In the genomic region with DNA sequence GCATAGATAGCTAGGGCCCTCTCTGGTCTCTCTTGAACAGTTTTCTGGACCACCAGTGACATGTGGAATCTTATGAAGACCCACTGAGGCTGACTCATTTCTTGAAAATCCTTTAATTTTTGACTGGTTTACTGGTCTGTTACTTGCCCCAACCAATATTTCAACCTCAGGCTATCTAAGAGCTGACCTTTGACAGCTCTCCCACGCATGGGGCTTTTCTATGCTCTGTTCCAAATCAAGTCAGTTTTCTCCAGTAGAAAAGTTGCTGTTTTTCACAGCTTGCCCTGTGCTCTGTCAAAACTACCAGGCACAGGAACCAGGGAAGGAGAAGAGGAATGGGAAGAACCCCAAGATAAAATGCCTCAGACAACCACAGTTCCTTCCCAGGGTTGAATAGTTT, we compare ENCODE assay signal across 32 cellular contexts.
"Had no signal": no experiment of that assay in that cellular context is flagged by ENCODE, and none has a peak within 500 bp of the region (broad histone marks: within the 10 kb centered on the region; RNA-seq: fewer than 3 reads in every experiment).

No MANE protein-coding gene starts in this region.

- H3K4me3 Mint-ChIP-seq: activated CD4-positive, alpha-beta memory T cell treated with anti-CD3 and anti-CD28 coated beads for 36 hours; activated CD4-positive, alpha-beta T cell treated with anti-CD3 and anti-CD28 coated beads for 36 hours; activated CD4-positive, alpha-beta T cell treated with anti-CD3 and anti-CD28 coated beads, Interleukin-2, amount 10 ng/mL, durations not matched to agents 24 days and 14 days; activated CD8-positive, alpha-beta memory T cell treated with anti-CD3 and anti-CD28 coated beads, Interleukin-2, amount 10 ng/mL, durations not matched to agents 7 days and 5 days; activated CD8-positive, alpha-beta T cell treated with anti-CD3 and anti-CD28 coated beads, Interleukin-2, amount 10 ng/mL, durations not matched to agents 7 days and 5 days; activated naive CD4-positive, alpha-beta T cell treated with anti-CD3 and anti-CD28 coated beads for 36 hours; activated naive CD4-positive, alpha-beta T cell treated with anti-CD3 and anti-CD28 coated beads, Interleukin-2, amount 50 U/mL, for 24 hours; activated naive CD8-positive, alpha-beta T cell treated with anti-CD3 and anti-CD28 coated beads for 36 hours; activated naive CD8-positive, alpha-beta T cell treated with anti-CD3 and anti-CD28 coated beads, Interleukin-2, amount 50 U/mL, for 24 hours; activated T-helper 1 cell treated with anti-CD3 and anti-CD28 coated beads, Interleukin-12 subunit alpha, Interleukin-12 subunit beta, Interleukin-2, Interleukin-4 antibody, amounts not matched to agents 30 ng/mL and 10 ng/mL and 1 ng/mL, durations not matched to agents 14 hours and 24 hours and 36 hours; T-helper 17 cell; T-helper 2 cell treated with Interferon-gamma antibody and Interleukin-4, amounts not matched to agents 5 μg/mL and 100 μg/mL, for 36 hours had no signal

- H3K27ac Mint-ChIP-seq: activated CD4-positive, alpha-beta memory T cell treated with anti-CD3 and anti-CD28 coated beads for 36 hours; activated CD4-positive, alpha-beta T cell treated with anti-CD3 and anti-CD28 coated beads for 36 hours; activated CD4-positive, alpha-beta T cell treated with anti-CD3 and anti-CD28 coated beads, Interleukin-2, amount 10 ng/mL, durations not matched to agents 24 days and 14 days; activated CD8-positive, alpha-beta memory T cell treated with anti-CD3 and anti-CD28 coated beads, Interleukin-2, amount 10 ng/mL, durations not matched to agents 7 days and 5 days; activated CD8-positive, alpha-beta T cell treated with anti-CD3 and anti-CD28 coated beads, Interleukin-2, amount 10 ng/mL, durations not matched to agents 7 days and 5 days; activated naive CD4-positive, alpha-beta T cell treated with anti-CD3 and anti-CD28 coated beads for 36 hours; activated naive CD4-positive, alpha-beta T cell treated with anti-CD3 and anti-CD28 coated beads, Interleukin-2, amount 50 U/mL, for 24 hours; activated naive CD8-positive, alpha-beta T cell treated with anti-CD3 and anti-CD28 coated beads for 36 hours; activated naive CD8-positive, alpha-beta T cell treated with anti-CD3 and anti-CD28 coated beads, Interleukin-2, amount 50 U/mL, for 24 hours; activated T-helper 1 cell treated with anti-CD3 and anti-CD28 coated beads, Interleukin-12 subunit alpha, Interleukin-12 subunit beta, Interleukin-2, Interleukin-4 antibody, amounts not matched to agents 30 ng/mL and 10 ng/mL and 1 ng/mL, durations not matched to agents 14 hours and 24 hours and 36 hours; activated T-helper 2 cell treated with anti-CD3 and anti-CD28 coated beads, Interferon-gamma antibody, Interleukin-2, Interleukin-4, amounts not matched to agents 10 μg/mL and 5 μg/mL and 100 μg/mL, durations not matched to agents 14 hours and 24 hours and 36 hours; T-helper 17 cell; T-helper 2 cell treated with Interferon-gamma antibody and Interleukin-4, amounts not matched to agents 5 μg/mL and 100 μg/mL, for 36 hours had no signal

- H3K4me1 Mint-ChIP-seq: T-helper 17 cell had no signal

- ATAC-seq: activated CD4-positive, alpha-beta T cell treated with anti-CD3 and anti-CD28 coated beads for 36 hours; activated CD8-positive, alpha-beta memory T cell treated with anti-CD3 and anti-CD28 coated beads, Interleukin-2, amount 10 ng/mL, durations not matched to agents 7 days and 5 days; activated CD8-positive, alpha-beta T cell treated with anti-CD3 and anti-CD28 coated beads, Interleukin-2, amount 10 ng/mL, durations not matched to agents 7 days and 5 days; activated naive CD8-positive, alpha-beta T cell treated with anti-CD3 and anti-CD28 coated beads, Interleukin-2, amount 50 U/mL, for 24 hours; body of pancreas; gastroesophageal sphincter; heart right ventricle; T-helper 17 cell had no signal

- H3K9me3 Mint-ChIP-seq: activated CD4-positive, alpha-beta memory T cell treated with anti-CD3 and anti-CD28 coated beads for 36 hours; activated CD4-positive, alpha-beta T cell treated with anti-CD3 and anti-CD28 coated beads, Interleukin-2, amount 10 ng/mL, durations not matched to agents 24 days and 14 days; activated naive CD4-positive, alpha-beta T cell treated with anti-CD3 and anti-CD28 coated beads for 36 hours; activated naive CD4-positive, alpha-beta T cell treated with anti-CD3 and anti-CD28 coated beads, Interleukin-2, amount 50 U/mL, for 24 hours; activated naive CD8-positive, alpha-beta T cell treated with anti-CD3 and anti-CD28 coated beads for 36 hours; activated naive CD8-positive, alpha-beta T cell treated with anti-CD3 and anti-CD28 coated beads, Interleukin-2, amount 50 U/mL, for 24 hours; activated T-helper 1 cell treated with anti-CD3 and anti-CD28 coated beads, Interleukin-12 subunit alpha, Interleukin-12 subunit beta, Interleukin-2, Interleukin-4 antibody, amounts not matched to agents 30 ng/mL and 10 ng/mL and 1 ng/mL, durations not matched to agents 14 hours and 24 hours and 36 hours; activated T-helper 2 cell treated with anti-CD3 and anti-CD28 coated beads, Interferon-gamma antibody, Interleukin-2, Interleukin-4, amounts not matched to agents 10 μg/mL and 5 μg/mL and 100 μg/mL, durations not matched to agents 14 hours and 24 hours and 36 hours; T-helper 2 cell treated with Interferon-gamma antibody and Interleukin-4, amounts not matched to agents 5 μg/mL and 100 μg/mL, for 36 hours had no signal

- FAIRE-seq: endometrium, endothelial cell of umbilical vein had no signal

- DNase-seq: activated CD4-positive, alpha-beta memory T cell treated with anti-CD3 and anti-CD28 coated beads for 36 hours; activated CD4-positive, alpha-beta T cell treated with anti-CD3 and anti-CD28 coated beads for 36 hours; activated CD4-positive, alpha-beta T cell treated with anti-CD3 and anti-CD28 coated beads, Interleukin-2, amount 10 ng/mL, durations not matched to agents 24 days and 14 days; activated CD4-positive, CD25-positive, alpha-beta regulatory T cell; activated CD4-positive, CD25-positive, alpha-beta regulatory T cell treated with anti-CD3 and anti-CD28 coated beads, Interleukin-2, amount 50 U/mL, for 72 hours; activated CD8-positive, alpha-beta memory T cell treated with anti-CD3 and anti-CD28 coated beads, Interleukin-2, amount 10 ng/mL, durations not matched to agents 7 days and 5 days; activated CD8-positive, alpha-beta memory T cell treated with anti-CD3 and anti-CD28 coated beads, Interleukin-2, amount 50 U/mL, for 4 hours; activated CD8-positive, alpha-beta T cell treated with anti-CD3 and anti-CD28 coated beads, Interleukin-2, amount 10 ng/mL, durations not matched to agents 7 days and 5 days; activated effector memory CD4-positive, alpha-beta T cell treated with anti-CD3 and anti-CD28 coated beads, Interleukin-2, amount 50 U/mL, for 16 hours; activated naive CD4-positive, alpha-beta T cell treated with anti-CD3 and anti-CD28 coated beads for 36 hours; activated naive CD8-positive, alpha-beta T cell treated with anti-CD3 and anti-CD28 coated beads for 36 hours; activated naive CD8-positive, alpha-beta T cell treated with anti-CD3 and anti-CD28 coated beads, Interleukin-2, amount 50 U/mL, for 24 hours; activated T-cell treated with anti-CD3 and anti-CD28 coated beads, Interleukin-2, amount 50 U/mL, for 1 hour; activated T-cell treated with anti-CD3 and anti-CD28 coated beads, Interleukin-2, amount 50 U/mL, for 48 hours; adrenal gland; aorta; body of pancreas; caudate nucleus; colonic mucosa; effector CD8-positive, alpha-beta T cell; esophagus squamous epithelium; foreskin melanocyte; heart right ventricle; T-helper 17 cell; T1000 had no signal

- H3K27me3 Mint-ChIP-seq: activated CD4-positive, alpha-beta memory T cell treated with anti-CD3 and anti-CD28 coated beads for 36 hours; activated CD4-positive, alpha-beta T cell treated with anti-CD3 and anti-CD28 coated beads for 36 hours; activated CD4-positive, alpha-beta T cell treated with anti-CD3 and anti-CD28 coated beads, Interleukin-2, amount 10 ng/mL, durations not matched to agents 24 days and 14 days; activated CD8-positive, alpha-beta memory T cell treated with anti-CD3 and anti-CD28 coated beads, Interleukin-2, amount 10 ng/mL, durations not matched to agents 7 days and 5 days; activated naive CD4-positive, alpha-beta T cell treated with anti-CD3 and anti-CD28 coated beads, Interleukin-2, amount 50 U/mL, for 24 hours; activated naive CD8-positive, alpha-beta T cell treated with anti-CD3 and anti-CD28 coated beads for 36 hours; activated naive CD8-positive, alpha-beta T cell treated with anti-CD3 and anti-CD28 coated beads, Interleukin-2, amount 50 U/mL, for 24 hours; T-helper 17 cell had no signal
